ENCODE assay signal across 1 cellular context in the genomic region with DNA sequence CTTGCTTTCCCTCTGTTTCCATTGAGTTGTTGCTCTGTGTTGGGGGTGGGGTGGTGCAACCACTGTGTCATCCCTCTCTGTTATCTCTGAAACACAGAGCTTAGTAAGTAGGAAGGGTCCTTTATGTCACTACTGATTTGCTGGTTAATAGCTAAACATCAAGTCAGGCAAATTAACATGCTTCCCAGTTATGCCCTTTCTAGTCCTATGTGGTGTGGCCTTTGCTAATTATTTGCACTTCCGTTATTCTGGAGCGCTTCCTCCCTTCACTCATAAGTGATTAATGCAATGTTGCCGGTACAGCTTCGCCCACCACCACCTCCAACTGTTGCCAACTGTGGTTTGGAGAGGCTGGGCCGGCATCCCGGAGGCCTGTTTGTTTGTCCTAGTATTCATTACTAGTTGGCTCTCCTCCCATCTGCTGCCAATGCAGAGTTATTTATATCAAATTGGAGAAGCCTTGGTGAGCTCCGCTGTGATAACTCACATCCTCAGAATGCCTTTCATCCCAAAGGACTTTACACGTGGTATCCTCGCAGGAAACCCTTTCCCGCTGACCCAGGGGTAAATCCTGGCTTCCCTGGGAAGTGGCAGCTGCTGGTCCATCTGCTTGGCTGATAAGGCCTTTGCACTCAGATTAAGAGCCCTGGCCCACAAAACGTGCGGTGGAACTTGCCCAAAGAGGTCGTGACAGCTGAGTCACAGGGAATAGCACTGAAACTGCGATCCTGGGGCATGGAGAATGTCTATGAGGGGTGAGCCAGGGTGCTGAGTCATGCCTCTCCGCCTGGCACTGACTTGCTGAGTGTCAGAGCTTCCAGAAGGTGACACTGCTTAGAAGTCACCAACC.
TF ChIP-seq lines count a peak whose summit lies in the region.

No MANE protein-coding gene starts in this region.

TF ChIP-seq in WTC11, 78 proteins besides CTCF, POLR2A, EP300 and RAD21 (continued from another document):
- TF ChIP-seq GRHL2 (CRISPR knock-in tag; IDR thresholded peaks at IDR 0.05; ENCODE audit: insufficient replicate concordance, severe bottlenecking) (no peak), ZNF317 (CRISPR knock-in tag; IDR thresholded peaks at IDR 0.05; ENCODE audit: borderline replicate concordance, low read depth) (no peak), HMGA2 (CRISPR knock-in tag; IDR thresholded peaks at IDR 0.05) (no peak), MXD4 (CRISPR knock-in tag; IDR thresholded peaks at IDR 0.05; ENCODE audit: borderline replicate concordance) (no peak)
